In the genomic region with DNA sequence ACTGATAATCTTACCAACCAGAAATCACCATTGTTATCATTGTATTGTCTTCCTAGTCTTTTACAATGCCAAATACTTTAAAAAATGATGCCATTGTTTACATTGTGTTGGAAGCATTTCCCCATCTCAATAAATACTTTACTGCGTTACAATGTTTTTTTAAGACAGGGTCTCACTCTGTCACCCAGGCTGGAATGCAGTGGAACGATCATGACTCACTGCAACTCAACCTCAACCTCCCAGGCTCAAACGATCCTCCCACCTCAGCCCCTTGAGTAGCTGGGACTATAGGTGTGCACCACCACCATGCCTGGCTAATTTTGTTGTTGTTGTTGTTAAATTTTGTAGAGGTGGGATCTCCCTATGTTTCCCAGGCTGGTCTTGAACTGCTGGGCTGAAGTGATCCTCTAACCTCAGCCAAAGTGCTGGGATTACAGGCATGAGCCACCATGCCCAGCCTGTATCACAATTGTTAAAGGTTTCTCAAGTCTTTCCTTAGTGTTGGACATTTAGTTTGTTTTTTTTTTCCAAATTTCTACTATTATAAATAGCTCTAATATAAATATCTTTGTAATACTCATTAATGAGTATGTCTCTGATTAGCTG, we compare ENCODE assay signal across 22 cellular contexts. TPM values are rescaled to one million over a fixed set of nuclear protein-coding genes. Genes with fewer than 3 reads are reported as not detected.
"Had no signal": no experiment of that assay in that cellular context is flagged by ENCODE, and none has a peak within 500 bp of the region (broad histone marks: within the 10 kb centered on the region; RNA-seq: fewer than 3 reads in every experiment).

No MANE protein-coding gene starts in this region.

- H3K36me3 Mint-ChIP-seq: stimulated activated effector memory CD8-positive, alpha-beta T cell treated with anti-CD3 and anti-CD28 coated beads, Interleukin-12 subunit alpha, Interleukin-12 subunit beta, amount 100 ng/mL, for 72 hours had no signal

- H3K36me3 ChIP-seq: right atrium auricular region had no signal

- ATAC-seq: activated naive CD4-positive, alpha-beta T cell treated with anti-CD3 and anti-CD28 coated beads, Interleukin-2, amount 50 U/mL, for 72 hours; activated T-helper 17 cell treated with anti-CD3 and anti-CD28 coated beads, Interleukin-2, amount 50 U/mL, for 72 hours; left lung; natural killer cell; stimulated activated effector memory CD8-positive, alpha-beta T cell treated with anti-CD3 and anti-CD28 coated beads, Interleukin-12 subunit alpha, Interleukin-12 subunit beta, amount 100 ng/mL, for 72 hours; stimulated activated naive CD8-positive, alpha-beta T cell treated with anti-CD3 and anti-CD28 coated beads, Interleukin-15, amount 100 ng/mL, for 72 hours had no signal

- H3K27me3 ChIP-seq: left lung, right atrium auricular region, tibial artery had no signal

- H3K4me3 Mint-ChIP-seq: activated T-cell treated with anti-CD3 and anti-CD28 coated beads, Interleukin-2, amount 50 U/mL, for 24 hours; activated T-helper 17 cell treated with anti-CD3 and anti-CD28 coated beads, Interleukin-2, amount 50 U/mL, for 72 hours; central memory CD8-positive, alpha-beta T cell; natural killer cell; stimulated activated effector memory CD8-positive, alpha-beta T cell treated with anti-CD3 and anti-CD28 coated beads, Interleukin-12 subunit alpha, Interleukin-12 subunit beta, amount 100 ng/mL, for 72 hours; stimulated activated naive CD8-positive, alpha-beta T cell treated with anti-CD3 and anti-CD28 coated beads, Interleukin-15, amount 100 ng/mL, for 72 hours; T-helper 2 cell treated with Interferon-gamma antibody and Interleukin-4, amounts not matched to agents 5 μg/mL and 100 μg/mL, for 36 hours had no signal

- FAIRE-seq: colon, kidney, TTC549 had no signal

- H3K4me1 ChIP-seq: tibial artery had no signal

- DNase-seq: activated CD4-positive, alpha-beta T cell treated with anti-CD3 and anti-CD28 coated beads, Interleukin-2, amount 50 U/mL, for 4 hours; activated CD8-positive, alpha-beta memory T cell treated with anti-CD3 and anti-CD28 coated beads for 24 hours; activated CD8-positive, alpha-beta memory T cell treated with anti-CD3 and anti-CD28 coated beads, Interleukin-2, amount 50 U/mL, for 4 hours; activated T-cell treated with anti-CD3 and anti-CD28 coated beads, Interleukin-2, amount 50 U/mL, for 24 hours; aorta; dorsolateral prefrontal cortex; kidney; left lung; natural killer cell; stimulated activated CD4-positive, alpha-beta T cell treated with anti-CD3 and anti-CD28 coated beads, Interleukin-1b, Interleukin-23, amount 100 ng/mL, for 48 hours; stimulated activated naive CD8-positive, alpha-beta T cell treated with anti-CD3 and anti-CD28 coated beads, Interleukin-15, amount 100 ng/mL, for 72 hours; tibial artery had no signal

- H3K4me1 Mint-ChIP-seq: activated T-helper 17 cell treated with anti-CD3 and anti-CD28 coated beads, Interleukin-2, amount 50 U/mL, for 72 hours; central memory CD8-positive, alpha-beta T cell; natural killer cell; stimulated activated effector memory CD8-positive, alpha-beta T cell treated with anti-CD3 and anti-CD28 coated beads, Interleukin-12 subunit alpha, Interleukin-12 subunit beta, amount 100 ng/mL, for 72 hours; stimulated activated naive CD8-positive, alpha-beta T cell treated with anti-CD3 and anti-CD28 coated beads, Interleukin-15, amount 100 ng/mL, for 72 hours had no signal

- H3K4me3 ChIP-seq: dorsolateral prefrontal cortex, left lung, lung, right atrium auricular region, tibial artery had no signal

- H3K27ac Mint-ChIP-seq: activated naive CD4-positive, alpha-beta T cell treated with anti-CD3 and anti-CD28 coated beads, Interleukin-2, amount 50 U/mL, for 72 hours; activated T-cell treated with anti-CD3 and anti-CD28 coated beads, Interleukin-2, amount 50 U/mL, for 24 hours; activated T-helper 17 cell treated with anti-CD3 and anti-CD28 coated beads, Interleukin-2, amount 50 U/mL, for 72 hours; natural killer cell; progenitor cell of endocrine pancreas; stimulated activated effector memory CD8-positive, alpha-beta T cell treated with anti-CD3 and anti-CD28 coated beads, Interleukin-12 subunit alpha, Interleukin-12 subunit beta, amount 100 ng/mL, for 72 hours; stimulated activated naive CD8-positive, alpha-beta T cell treated with anti-CD3 and anti-CD28 coated beads, Interleukin-15, amount 100 ng/mL, for 72 hours; T-helper 2 cell treated with Interferon-gamma antibody and Interleukin-4, amounts not matched to agents 5 μg/mL and 100 μg/mL, for 36 hours had no signal

- H3K27ac ChIP-seq: dorsolateral prefrontal cortex, left lung, right atrium auricular region, tibial artery had no signal

RNA-seq across cellular contexts. Expression of a gene that starts 13.5 kb away (rescaled TPM):
- total RNA-seq: activated naive CD4-positive, alpha-beta T cell treated with anti-CD3 and anti-CD28 coated beads, Interleukin-2, amount 50 U/mL, for 72 hours; activated T-helper 17 cell treated with anti-CD3 and anti-CD28 coated beads, Interleukin-2, amount 50 U/mL, for 72 hours had no signal
